ENCODE assay signal across 1 cellular context in the genomic region with DNA sequence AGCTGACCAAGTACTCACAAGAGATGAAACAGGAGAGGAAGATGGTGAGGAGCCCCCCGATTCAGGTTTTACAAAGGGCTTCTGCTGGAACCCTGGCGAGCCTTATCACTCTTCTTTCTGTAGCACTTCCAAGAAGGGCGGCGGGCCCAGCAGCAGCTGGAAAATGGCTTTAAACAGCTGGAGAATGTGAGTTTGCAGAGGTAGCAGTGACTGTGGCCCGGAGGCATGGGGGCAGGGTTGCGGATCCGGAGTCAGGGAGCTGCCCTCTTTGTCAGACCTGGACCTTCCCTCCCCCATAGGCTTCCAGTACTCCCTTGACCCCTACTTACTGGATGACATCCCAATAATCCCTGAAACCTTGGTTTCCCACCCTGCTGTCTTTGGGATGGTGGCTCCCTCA.
TF ChIP-seq lines count a peak whose summit lies in the region.

No MANE protein-coding gene starts in this region.

TF ChIP-seq in GM23338, 12 proteins besides CTCF, POLR2A, EP300 and RAD21 (continued from another document):
- TF ChIP-seq ZNF331 (CRISPR knock-in tag; IDR thresholded peaks at IDR 0.05; ENCODE audit: low read depth) = no peak
- TF ChIP-seq POLR2AphosphoS5 (IDR thresholded peaks at IDR 0.05; ENCODE audit: low read depth) = no peak
